In the genomic region with DNA sequence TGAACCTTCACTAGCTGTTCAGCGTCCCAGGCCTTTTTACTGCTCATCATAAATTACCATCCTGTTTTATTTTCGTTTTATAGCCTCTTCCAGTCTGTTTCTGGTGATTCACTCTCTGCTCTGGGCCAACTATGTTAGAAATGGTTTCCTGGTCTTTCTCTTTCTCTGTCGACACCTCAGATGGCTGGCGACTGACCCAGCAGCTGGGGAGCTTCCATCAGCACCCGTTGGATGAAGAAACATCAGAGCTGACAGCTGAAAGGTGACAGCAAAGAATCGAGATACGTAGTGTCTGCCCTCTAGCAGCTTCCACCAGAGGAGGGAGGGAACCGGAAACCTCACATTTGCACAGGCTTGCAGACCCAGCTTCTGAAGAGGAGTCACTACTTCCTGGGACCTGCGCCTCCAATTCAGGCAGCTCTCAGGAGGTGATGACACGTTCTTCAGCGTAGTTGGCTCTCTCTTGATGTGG, we compare ENCODE assay signal across 11 cellular contexts.
A peak's percentile ranks its signal among the peaks of the same experiment; 100 is the strongest.
DNase-seq lines count a peak whose midpoint lies in the region; ATAC-seq and TF ChIP-seq lines count a peak whose summit lies in the region.
"Had no signal": no experiment of that assay in that cellular context is flagged by ENCODE, and none has a peak within 500 bp of the region (broad histone marks: within the 10 kb centered on the region; RNA-seq: fewer than 3 reads in every experiment).

No MANE protein-coding gene starts in this region.

- H3K4me1 ChIP-seq in transverse colon, result peaks cover 14 to 40% (median 25%) of the 10 kb centered on the region in 4 donors

- peak overlapping the region in 1 of 4 donors; percentile 11 for H3K4me3 ChIP-seq in transverse colon
- H3K4me3 ChIP-seq: SJSA1 had no signal

- peak; percentile 29 for TF ChIP-seq EP300 in transverse colon (IDR thresholded peaks at IDR 0.05; ENCODE audit: low read depth)

- no peak for TF ChIP-seq CTCF in transverse colon (IDR thresholded peaks at IDR 0.05)

- H3K9me3 ChIP-seq in transverse colon, result no peaks in the 10 kb centered on the region
- H3K9me3 ChIP-seq: SJSA1 had no signal

- WGBS in transverse colon (ENCODE audit: low coverage in 1 of 2), 2 donors, result 25 to 40% methylated on average over 1 to 11 of the region's 11 CpGs

- H3K27ac ChIP-seq in transverse colon, result peak overlapping the region; percentile 72 to 84 (median 82)
- H3K27ac ChIP-seq: C4-2B, SJSA1 had no signal

- intact Hi-C loops in left ventricle myocardium superior (cut with micrococcal nuclease) (no loop called here), transverse colon (cut with DNase I; ENCODE audit: low total_unique reads) (no loop called here)

- H3K9me3 Mint-ChIP-seq in activated naive CD4-positive, alpha-beta T cell treated with anti-CD3 and anti-CD28 coated beads, Interleukin-2, amount 50 U/mL, for 72 hours, result peaks cover 0 to 3% of the 10 kb centered on the region in 2 donors
- H3K9me3 Mint-ChIP-seq: memory B cell had no signal

- H3K27me3 ChIP-seq in transverse colon, result no peaks in the 10 kb centered on the region

- no peaks in the 10 kb centered on the region for H3K36me3 ChIP-seq in transverse colon
- H3K36me3 ChIP-seq: SJSA1 had no signal

- peak; percentile 71 to 92 for ATAC-seq in activated naive CD4-positive, alpha-beta T cell treated with anti-CD3 and anti-CD28 coated beads, Interleukin-2, amount 50 U/mL, for 72 hours
- ATAC-seq in left ventricle myocardium superior (peak; percentile 93), HG02759 (IDR thresholded peaks at IDR 0.05; ENCODE audit: unreplicated experiment) (no peak), GM18858 (IDR thresholded peaks at IDR 0.05; ENCODE audit: unreplicated experiment) (no peak), HG02852 (IDR thresholded peaks at IDR 0.05; ENCODE audit: unreplicated experiment) (no peak)

- H3K36me3 Mint-ChIP-seq in activated naive CD4-positive, alpha-beta T cell treated with anti-CD3 and anti-CD28 coated beads, Interleukin-2, amount 50 U/mL, for 72 hours, result no peaks in the 10 kb centered on the region
- H3K36me3 Mint-ChIP-seq: memory B cell had no signal

- DNase-seq in activated naive CD4-positive, alpha-beta T cell treated with Interleukin-2 at 50 U/mL for 16 hours, result peak; percentile 23
- no peak for DNase-seq in activated naive CD4-positive, alpha-beta T cell treated with anti-CD3 and anti-CD28 coated beads, Interleukin-2, amount 50 U/mL, for 16 hours
- no peak for DNase-seq in activated naive CD4-positive, alpha-beta T cell treated with anti-CD3 and anti-CD28 coated beads, Interleukin-2, amount 50 U/mL, for 72 hours (ENCODE audit: low spot score in 2 of 2)
- DNase-seq in left ventricle myocardium superior (peak; percentile 86), transverse colon (peak; percentile 58)

- peak overlapping the region in 1 of 2 donors; percentile 30 for H3K27ac Mint-ChIP-seq in activated naive CD4-positive, alpha-beta T cell treated with anti-CD3 and anti-CD28 coated beads, Interleukin-2, amount 50 U/mL, for 72 hours
- H3K27ac Mint-ChIP-seq: memory B cell had no signal

- peak; percentile 56 for TF ChIP-seq POLR2A in transverse colon (IDR thresholded peaks at IDR 0.05)

- in situ Hi-C loops in transverse colon (cut with MboI; ENCODE audit: low pct_ligation_motif_present in 1 of 4, low pct_unique_long_range_greater_than_20kb in 1 of 4, low sequenced_read_pairs in 3 of 4), result no loop called here

Comparison
In these comparisons a context has a peak if more than half of its experiments do, and no peak if none do; other contexts are left out.
1. DNase-seq: peak in activated naive CD4-positive, alpha-beta T cell treated with Interleukin-2 at 50 U/mL for 16 hours (single experiment), left ventricle myocardium superior (single experiment) and transverse colon (single experiment); none in activated naive CD4-positive, alpha-beta T cell treated with anti-CD3 and anti-CD28 coated beads, Interleukin-2, amount 50 U/mL, for 16 hours (single experiment) and activated naive CD4-positive, alpha-beta T cell treated with anti-CD3 and anti-CD28 coated beads, Interleukin-2, amount 50 U/mL, for 72 hours (0 of 2).
2. ATAC-seq: peak in activated naive CD4-positive, alpha-beta T cell treated with anti-CD3 and anti-CD28 coated beads, Interleukin-2, amount 50 U/mL, for 72 hours (2 of 2) and left ventricle myocardium superior (single experiment); none in HG02759 (single experiment), GM18858 (single experiment) and HG02852 (single experiment).